19 cellular contexts compared by ENCODE assay signal in genomic region chr20:51158226-51158625, GRCh38.
DNase-seq lines count a peak whose midpoint lies in the region; ATAC-seq and TF ChIP-seq lines count a peak whose summit lies in the region.
"Had no signal": no experiment of that assay in that cellular context is flagged by ENCODE, and none has a peak within 500 bp of the region (broad histone marks: within the 10 kb centered on the region; RNA-seq: fewer than 3 reads in every experiment).

No MANE protein-coding gene starts in this region.

- H3K4me3 Mint-ChIP-seq in neural progenitor cell = no peak overlapping the region
- H3K4me3 Mint-ChIP-seq: CD14-positive monocyte; CD4-positive, alpha-beta T cell; H9 had no signal

- H3K36me3 ChIP-seq in lung (ENCODE audit: control insufficient read depth in 2 of 2, insufficient read depth in 2 of 2, low read length in 2 of 2) = no peaks in the 10 kb centered on the region
- no peaks in the 10 kb centered on the region for H3K36me3 ChIP-seq in neural progenitor cell
- no peaks in the 10 kb centered on the region for H3K36me3 ChIP-seq in GM23248 (ENCODE audit: low read depth)
- no peaks in the 10 kb centered on the region for H3K36me3 ChIP-seq in gastrocnemius medialis
- H3K36me3 ChIP-seq: BE2C; BLaER1 treated with 17β-estradiol and CSF1 and Interleukin-3, amounts not matched to agents 10 nM and 100 nM had no signal

- DNase-seq in NCI-H524 (lab: John Stamatoyannopoulos, UW) = peak; percentile 8 to 9
- no peak for DNase-seq in NCI-H524 treated with DMSO at 0.1 percent for 48 hours (lab: John Stamatoyannopoulos, UW)
- DNase-seq in lung (ENCODE audit: low spot score) = peak; percentile 18
- no peak for DNase-seq in neural progenitor cell (ENCODE audit: low spot score)
- DNase-seq in Ammon's horn (ENCODE audit: low spot score) = no peak
- DNase-seq in GM23248 = no peak
- DNase-seq in GOT3 (lab: John Stamatoyannopoulos, UW) = no peak
- no peak for DNase-seq in gastrocnemius medialis
- DNase-seq: BE2C; Calu3; CD4-positive, alpha-beta T cell; COR-L47; DMS53; DND-41; H9 had no signal

- 76 to 89% methylated on average over 7 of the region's 7 CpGs for WGBS in lung, 2 donors
- WGBS in GM23248 (ENCODE audit: low coverage in 1 of 2, low lambda C conversion rate in 2 of 2, missing lambda C conversion rate in 2 of 2), 2 experiments = 70 to 78% methylated on average over 7 of the region's 7 CpGs

- intact Hi-C loops in gastrocnemius medialis (cut with DNase I; ENCODE audit: low total_unique reads) = no loop called here

- H3F3A ChIP-seq in neural progenitor cell (ENCODE audit: low read depth) (no peaks in the 10 kb centered on the region), GM23248 (ENCODE audit: insufficient read depth) (no peaks in the 10 kb centered on the region)

- H3K27ac Mint-ChIP-seq in neural progenitor cell = peak overlapping the region; percentile 19
- H3K27ac Mint-ChIP-seq: CD14-positive monocyte; CD4-positive, alpha-beta T cell; H9 had no signal

- H2AFZ ChIP-seq in neural progenitor cell (replicated peaks) (no peak overlapping the region), GM23248 (no peak overlapping the region)

- H3K79me2 ChIP-seq in neural progenitor cell (ENCODE audit: low read depth) (no peaks in the 10 kb centered on the region), GM23248 (ENCODE audit: insufficient read depth) (no peaks in the 10 kb centered on the region)

- H3K4me3 ChIP-seq in lung = no peak overlapping the region
- no peak overlapping the region for H3K4me3 ChIP-seq in neural progenitor cell
- no peak overlapping the region for H3K4me3 ChIP-seq in GM23248
- no peak overlapping the region for H3K4me3 ChIP-seq in gastrocnemius medialis
- H3K4me3 ChIP-seq: BLaER1 treated with 17β-estradiol and CSF1 and Interleukin-3, amounts not matched to agents 10 nM and 100 nM had no signal

- peaks cover 2% of the 10 kb centered on the region for H3K9me3 Mint-ChIP-seq in neural progenitor cell
- H3K9me3 Mint-ChIP-seq: CD4-positive, alpha-beta T cell; H9 had no signal

- peaks cover 0 to 7% of the 10 kb centered on the region in 2 donors for H3K9me3 ChIP-seq in lung (ENCODE audit: control insufficient read depth in 2 of 2, insufficient read depth in 1 of 2, low read length in 1 of 2)
- H3K9me3 ChIP-seq in neural progenitor cell (ENCODE audit: low read depth) = no peaks in the 10 kb centered on the region
- no peaks in the 10 kb centered on the region for H3K9me3 ChIP-seq in GM23248 (ENCODE audit: low read depth)
- no peaks in the 10 kb centered on the region for H3K9me3 ChIP-seq in gastrocnemius medialis
- H3K9me3 ChIP-seq: BE2C had no signal

- H3K27ac ChIP-seq in lung (ENCODE audit: low read depth in 1 of 2, low read length in 1 of 2) = no peak overlapping the region
- H3K27ac ChIP-seq in neural progenitor cell = no peak overlapping the region
- no peak overlapping the region for H3K27ac ChIP-seq in GM23248
- no peak overlapping the region for H3K27ac ChIP-seq in gastrocnemius medialis
- H3K27ac ChIP-seq: 22Rv1; BLaER1 treated with 17β-estradiol and CSF1 and Interleukin-3, amounts not matched to agents 10 nM and 100 nM had no signal

- H4K20me1 ChIP-seq in neural progenitor cell (ENCODE audit: low read depth) (no peaks in the 10 kb centered on the region), GM23248 (ENCODE audit: insufficient read depth) (no peaks in the 10 kb centered on the region)
- H4K20me1 ChIP-seq: BLaER1 treated with 17β-estradiol and CSF1 and Interleukin-3, amounts not matched to agents 10 nM and 100 nM had no signal

- TF ChIP-seq CTCF in lung (IDR thresholded peaks at IDR 0.05; ENCODE audit: control extremely low read depth, extremely low read depth) (no peak), neural progenitor cell (IDR thresholded peaks at IDR 0.05) (no peak), gastrocnemius medialis (IDR thresholded peaks at IDR 0.05 in 4 of 5, conservative IDR thresholded peaks at IDR 0.05 in 1 of 5) (no peak)

- H3K4me1 ChIP-seq in lung (ENCODE audit: control insufficient read depth in 2 of 2, insufficient read depth in 2 of 2, low read length in 2 of 2) (no peaks in the 10 kb centered on the region), neural progenitor cell (peaks cover 13% of the 10 kb centered on the region), GM23248 (ENCODE audit: insufficient read depth) (peaks cover 10% of the 10 kb centered on the region; the same call in 1 of the 2 replicates), gastrocnemius medialis (no peaks in the 10 kb centered on the region)

- no peak overlapping the region for H3K4me2 ChIP-seq in neural progenitor cell
- no peak overlapping the region for H3K4me2 ChIP-seq in GM23248 (ENCODE audit: unreplicated experiment)
- H3K4me2 ChIP-seq: BLaER1 treated with 17β-estradiol and CSF1 and Interleukin-3, amounts not matched to agents 10 nM and 100 nM had no signal

- H3K36me3 Mint-ChIP-seq in neural progenitor cell = no peaks in the 10 kb centered on the region
- H3K36me3 Mint-ChIP-seq: CD14-positive monocyte had no signal

- no peaks in the 10 kb centered on the region for H3K9me2 ChIP-seq in GM23248 (ENCODE audit: insufficient read depth)

- ATAC-seq in lung (ENCODE audit: insufficient read depth, low FRiP score) = no peak
- no peak for ATAC-seq in gastrocnemius medialis
- ATAC-seq: HCT116 had no signal

- in situ Hi-C loops in GM23248 (cut with MboI) (no loop called here), gastrocnemius medialis (cut with MboI; ENCODE audit: low sequenced_read_pairs in 4 of 4) (no loop called here)

- TF ChIP-seq POLR2A in gastrocnemius medialis (IDR thresholded peaks at IDR 0.05) = no peak

- H3K9ac ChIP-seq in neural progenitor cell (no peak overlapping the region), GM23248 (no peak overlapping the region)
- H3K9ac ChIP-seq: BLaER1 treated with 17β-estradiol and CSF1 and Interleukin-3, amounts not matched to agents 10 nM and 100 nM had no signal

- H3K27me3 Mint-ChIP-seq in neural progenitor cell (ENCODE audit: insufficient read depth, low read depth) = peaks cover 11% of the 10 kb centered on the region

- H3K27me3 ChIP-seq in lung (ENCODE audit: control insufficient read depth, insufficient read depth) = no peaks in the 10 kb centered on the region
- no peaks in the 10 kb centered on the region for H3K27me3 ChIP-seq in neural progenitor cell
- peaks cover 37% of the 10 kb centered on the region for H3K27me3 ChIP-seq in GM23248 (replicated peaks; ENCODE audit: insufficient read depth)
- peaks cover 0 to 4% (median 0%) of the 10 kb centered on the region in 3 donors for H3K27me3 ChIP-seq in gastrocnemius medialis
- H3K27me3 ChIP-seq: BE2C; BLaER1 treated with 17β-estradiol and CSF1 and Interleukin-3, amounts not matched to agents 10 nM and 100 nM had no signal

- peaks cover 26% of the 10 kb centered on the region for H3K4me1 Mint-ChIP-seq in neural progenitor cell
- H3K4me1 Mint-ChIP-seq: CD14-positive monocyte had no signal

Comparison
In these comparisons a context has a peak if more than half of its experiments do, and no peak if none do; other contexts are left out.
1. DNase-seq: peak in NCI-H524 (2 of 2) and lung (single experiment); none in NCI-H524 treated with DMSO at 0.1 percent for 48 hours (single experiment), neural progenitor cell (single experiment), Ammon's horn (single experiment), GM23248 (single experiment), GOT3 (single experiment) and gastrocnemius medialis (0 of 2).